In genomic region chr12:16030729-16031128, GRCh38 we compare ENCODE assay signal across 25 cellular contexts.
A peak's percentile ranks its signal among the peaks of the same experiment; 100 is the strongest.
DNase-seq lines count a peak whose midpoint lies in the region; ATAC-seq and TF ChIP-seq lines count a peak whose summit lies in the region.
"Had no signal": no experiment of that assay in that cellular context is flagged by ENCODE, and none has a peak within 500 bp of the region (broad histone marks: within the 10 kb centered on the region; RNA-seq: fewer than 3 reads in every experiment).

No MANE protein-coding gene starts in this region.

- peak overlapping the region; percentile 48 for H3K27ac ChIP-seq in hepatocyte
- H3K27ac ChIP-seq: epithelial cell of prostate, heart right ventricle, KMS-11, Peyer's patch, testis, WERI-Rb-1 had no signal

- TF ChIP-seq CTCF in hepatocyte (IDR thresholded peaks at IDR 0.05; ENCODE audit: poor library complexity) = no peak
- TF ChIP-seq CTCF in mucosa of descending colon (IDR thresholded peaks at IDR 0.05) = no peak

- WGBS in hepatocyte (ENCODE audit: low lambda C conversion rate, missing lambda C conversion rate) = 57% methylated on average over 2 of the region's 2 CpGs

- no peaks in the 10 kb centered on the region for H3K9me2 ChIP-seq in hepatocyte (replicated peaks; ENCODE audit: insufficient read depth)

- H3K4me1 ChIP-seq in hepatocyte (ENCODE audit: insufficient read depth) = no peaks in the 10 kb centered on the region
- H3K4me1 ChIP-seq in mucosa of descending colon (ENCODE audit: low read depth) = no peaks in the 10 kb centered on the region
- H3K4me1 ChIP-seq: heart right ventricle, Peyer's patch, testis had no signal

- no peak overlapping the region for H3K4me2 ChIP-seq in hepatocyte
- H3K4me2 ChIP-seq: KMS-11, smooth muscle cell had no signal

- H3K36me3 ChIP-seq in hepatocyte (replicated peaks; ENCODE audit: insufficient read depth, low read depth) (no peaks in the 10 kb centered on the region), mucosa of descending colon (ENCODE audit: low read depth) (no peaks in the 10 kb centered on the region)

- H4K20me1 ChIP-seq in hepatocyte (ENCODE audit: insufficient read depth, poor library complexity, severe bottlenecking) = no peaks in the 10 kb centered on the region

- H3K9me3 ChIP-seq in hepatocyte (ENCODE audit: low read depth) (no peaks in the 10 kb centered on the region), mucosa of descending colon (no peaks in the 10 kb centered on the region)
- H3K9me3 ChIP-seq: heart right ventricle, Peyer's patch, testis had no signal

- no peaks in the 10 kb centered on the region for H3K27me3 Mint-ChIP-seq in activated T-cell treated with anti-CD3 and anti-CD28 coated beads, Interleukin-2, amount 50 U/mL, for 24 hours
- H3K27me3 Mint-ChIP-seq: activated T-helper 17 cell treated with anti-CD3 and anti-CD28 coated beads, Interleukin-2, amount 50 U/mL, for 72 hours; CD4-positive, alpha-beta memory T cell; T-helper 17 cell had no signal

- no peak overlapping the region for H3K4me3 ChIP-seq in hepatocyte
- no peak overlapping the region for H3K4me3 ChIP-seq in mucosa of descending colon
- H3K4me3 ChIP-seq: heart right ventricle, Peyer's patch, smooth muscle cell, testis had no signal

- H3K27ac Mint-ChIP-seq in activated T-cell treated with anti-CD3 and anti-CD28 coated beads, Interleukin-2, amount 50 U/mL, for 24 hours = no peak overlapping the region
- H3K27ac Mint-ChIP-seq: activated naive CD4-positive, alpha-beta T cell treated with anti-CD3 and anti-CD28 coated beads, Interleukin-2, amount 50 U/mL, for 72 hours; activated T-helper 17 cell treated with anti-CD3 and anti-CD28 coated beads, Interleukin-2, amount 50 U/mL, for 72 hours; CD4-positive, alpha-beta memory T cell; T-helper 17 cell had no signal

- H3K36me3 Mint-ChIP-seq in activated T-cell treated with anti-CD3 and anti-CD28 coated beads, Interleukin-2, amount 50 U/mL, for 24 hours (ENCODE audit: low read depth) = peaks cover 31% of the 10 kb centered on the region

- no peaks in the 10 kb centered on the region for H3K4me1 Mint-ChIP-seq in activated T-cell treated with anti-CD3 and anti-CD28 coated beads, Interleukin-2, amount 50 U/mL, for 24 hours (ENCODE audit: low read depth)
- H3K4me1 Mint-ChIP-seq: activated T-helper 17 cell treated with anti-CD3 and anti-CD28 coated beads, Interleukin-2, amount 50 U/mL, for 72 hours; T-helper 17 cell had no signal

- no peaks in the 10 kb centered on the region for H3K27me3 ChIP-seq in hepatocyte
- H3K27me3 ChIP-seq: heart right ventricle, Peyer's patch, testis had no signal

- H3K9me3 Mint-ChIP-seq in activated T-cell treated with anti-CD3 and anti-CD28 coated beads, Interleukin-2, amount 50 U/mL, for 24 hours = no peaks in the 10 kb centered on the region
- H3K9me3 Mint-ChIP-seq: activated naive CD4-positive, alpha-beta T cell treated with anti-CD3 and anti-CD28 coated beads, Interleukin-2, amount 50 U/mL, for 72 hours; activated T-helper 17 cell treated with anti-CD3 and anti-CD28 coated beads, Interleukin-2, amount 50 U/mL, for 72 hours had no signal

- intact Hi-C loops in mucosa of descending colon (cut with DNase I, micrococcal nuclease) = no loop called here

- H3K4me3 Mint-ChIP-seq in activated T-cell treated with anti-CD3 and anti-CD28 coated beads, Interleukin-2, amount 50 U/mL, for 24 hours = no peak overlapping the region
- H3K4me3 Mint-ChIP-seq: activated T-helper 17 cell treated with anti-CD3 and anti-CD28 coated beads, Interleukin-2, amount 50 U/mL, for 72 hours; CD4-positive, alpha-beta memory T cell; T-helper 17 cell had no signal

- peak; percentile 96 for DNase-seq in DMS53 (lab: John Stamatoyannopoulos, UW)
- peak; percentile 86 for DNase-seq in NCI-H2029 treated with DMSO at 0.1 percent for 48 hours (lab: John Stamatoyannopoulos, UW)
- peak; percentile 48 for DNase-seq in hepatocyte (ENCODE audit: low spot score)
- no peak for DNase-seq in mucosa of descending colon
- no peak for DNase-seq in cerebellar cortex (ENCODE audit: low spot score)
- DNase-seq in activated T-cell treated with anti-CD3 and anti-CD28 coated beads, Interleukin-2, amount 50 U/mL, for 24 hours = no peak
- DNase-seq: CD4-positive, alpha-beta memory T cell; cerebellar nuclear complex; DMS79 treated with DMSO at 0.1 percent for 48 hours; heart right ventricle; mammary epithelial cell; NCI-H2171; NK-92 treated with Interleukin-12 subunit alpha and Interleukin-12 subunit beta, amount 100 ng/mL, for 24 hours; Peyer's patch; stimulated activated CD4-positive, alpha-beta T cell treated with anti-CD3 and anti-CD28 coated beads, Interleukin-2, amount 100 ng/mL, for 48 hours; stimulated activated naive CD4-positive, alpha-beta T cell; T-helper 17 cell; testis; WERI-Rb-1 had no signal

- no peak overlapping the region for H2AFZ ChIP-seq in hepatocyte

- ATAC-seq in mucosa of descending colon = peak; percentile 31
- no peak for ATAC-seq in HG02642 (IDR thresholded peaks at IDR 0.05; ENCODE audit: poor library complexity, unreplicated experiment)
- ATAC-seq: activated naive CD4-positive, alpha-beta T cell treated with anti-CD3 and anti-CD28 coated beads, Interleukin-2, amount 50 U/mL, for 72 hours; activated T-helper 17 cell treated with anti-CD3 and anti-CD28 coated beads, Interleukin-2, amount 50 U/mL, for 72 hours; heart right ventricle; T-helper 17 cell had no signal

- H3K79me2 ChIP-seq in hepatocyte = no peaks in the 10 kb centered on the region

Comparison
In these comparisons a context has a peak if more than half of its experiments do, and no peak if none do; other contexts are left out.
1. DNase-seq: peak in DMS53 (single experiment), NCI-H2029 treated with DMSO at 0.1 percent for 48 hours (single experiment) and hepatocyte (single experiment); none in mucosa of descending colon (0 of 3), cerebellar cortex (single experiment) and activated T-cell treated with anti-CD3 and anti-CD28 coated beads, Interleukin-2, amount 50 U/mL, for 24 hours (single experiment).